In genomic region chr1:226489718-226490440, GRCh38 we compare ENCODE assay signal across 14 cellular contexts. TPM values are rescaled to one million over a fixed set of nuclear protein-coding genes. Genes with fewer than 3 reads are reported as not detected.
"Had no signal": no experiment of that assay in that cellular context is flagged by ENCODE, and none has a peak within 500 bp of the region (broad histone marks: within the 10 kb centered on the region; RNA-seq: fewer than 3 reads in every experiment).

No MANE protein-coding gene starts in this region.

- H3K4me1 ChIP-seq: esophagus squamous epithelium, psoas muscle, spleen, tibial nerve, vagina had no signal

- H3K4me1 Mint-ChIP-seq: natural killer cell had no signal

- H3K27me3 ChIP-seq: tibial nerve, vagina had no signal

- H3K9me3 Mint-ChIP-seq: activated CD4-positive, alpha-beta T cell treated with anti-CD3 and anti-CD28 coated beads, Interleukin-2, amount 10 ng/mL, durations not matched to agents 7 days and 5 days; natural killer cell; T-helper 1 cell treated with Interleukin-12 subunit alpha and Interleukin-12 subunit beta and Interleukin-4 antibody, amounts not matched to agents 30 μg/mL and 1 μg/mL, for 36 hours had no signal

- H3K36me3 Mint-ChIP-seq: natural killer cell had no signal

- H3K27ac ChIP-seq: esophagus squamous epithelium, psoas muscle, spleen, tibial nerve, vagina had no signal

- DNase-seq: activated B cell treated with CpG ODN at 0.5 μM for 24 hours; activated CD4-positive, alpha-beta T cell treated with anti-CD3 and anti-CD28 coated beads, Interleukin-2, amount 10 ng/mL, durations not matched to agents 7 days and 5 days; esophagus squamous epithelium; foreskin fibroblast; mammary epithelial cell; natural killer cell; psoas muscle; spleen; stimulated activated CD4-positive, alpha-beta T cell treated with anti-CD3 and anti-CD28 coated beads, Interleukin-1b, Interleukin-23, amount 100 ng/mL, for 48 hours had no signal

- H3K4me3 Mint-ChIP-seq: activated B cell treated with CpG ODN at 0.5 μM for 24 hours; activated CD4-positive, alpha-beta T cell treated with anti-CD3 and anti-CD28 coated beads, Interleukin-2, amount 10 ng/mL, durations not matched to agents 7 days and 5 days; natural killer cell; T-helper 1 cell treated with Interleukin-12 subunit alpha and Interleukin-12 subunit beta and Interleukin-4 antibody, amounts not matched to agents 30 μg/mL and 1 μg/mL, for 36 hours had no signal

- H3K36me3 ChIP-seq: esophagus squamous epithelium, spleen, tibial nerve, vagina had no signal

- H3K27ac Mint-ChIP-seq: activated B cell treated with CpG ODN at 0.5 μM for 24 hours; activated CD4-positive, alpha-beta T cell treated with anti-CD3 and anti-CD28 coated beads, Interleukin-2, amount 10 ng/mL, durations not matched to agents 7 days and 5 days; natural killer cell had no signal

- ATAC-seq: left lobe of liver, natural killer cell, psoas muscle, sciatic nerve had no signal

- H3K9me3 ChIP-seq: esophagus squamous epithelium, psoas muscle, spleen, vagina had no signal

- H3K4me3 ChIP-seq: esophagus squamous epithelium, psoas muscle, spleen, tibial nerve, vagina had no signal

RNA-seq across cellular contexts. Expression of gene STUM, which starts 58.7 kb away (rescaled TPM):
- total RNA-seq: activated CD4-positive, alpha-beta T cell treated with anti-CD3 and anti-CD28 coated beads, Interleukin-2, amount 10 ng/mL, durations not matched to agents 7 days and 5 days; natural killer cell had no signal
